Comparison of ENCODE assay signal across 15 cellular contexts in genomic region chr7:12757443-12757842, GRCh38.
DNase-seq lines count a peak whose midpoint lies in the region; ATAC-seq and TF ChIP-seq lines count a peak whose summit lies in the region.
"Had no signal": no experiment of that assay in that cellular context is flagged by ENCODE, and none has a peak within 500 bp of the region (broad histone marks: within the 10 kb centered on the region; RNA-seq: fewer than 3 reads in every experiment).

No MANE protein-coding gene starts in this region.

- H4K20me1 ChIP-seq in fibroblast of lung (ENCODE audit: control insufficient read depth, extremely low read depth, insufficient read depth, low read length): no peaks in the 10 kb centered on the region

- H3K4me1 ChIP-seq in SJSA1 (replicated peaks) (no peaks in the 10 kb centered on the region), fibroblast of lung (ENCODE audit: control insufficient read depth, extremely low read depth, insufficient read depth, low read length) (peaks cover 6% of the 10 kb centered on the region)

- H3K36me3 Mint-ChIP-seq in stimulated activated effector memory CD8-positive, alpha-beta T cell treated with anti-CD3 and anti-CD28 coated beads, Interleukin-12 subunit alpha, Interleukin-12 subunit beta, amount 100 ng/mL, for 72 hours: no peaks in the 10 kb centered on the region

- TF ChIP-seq CTCF in fibroblast of lung (conservative IDR thresholded peaks at IDR 0.05 in 1 of 2, IDR thresholded peaks at IDR 0.05 in 1 of 2; ENCODE audit: low read depth in 1 of 2, low read length in 2 of 2): no peak

- H2AFZ ChIP-seq in fibroblast of lung (ENCODE audit: low read length): no peak overlapping the region

- H3K27me3 ChIP-seq in SJSA1 (replicated peaks) (no peaks in the 10 kb centered on the region), fibroblast of lung (ENCODE audit: control insufficient read depth, insufficient read depth, low read length) (no peaks in the 10 kb centered on the region)
- H3K27me3 ChIP-seq: cardiac muscle cell had no signal

- H3K36me3 ChIP-seq in SJSA1 (no peaks in the 10 kb centered on the region), fibroblast of lung (ENCODE audit: control insufficient read depth, insufficient read depth, low read length) (no peaks in the 10 kb centered on the region)
- H3K36me3 ChIP-seq: cardiac muscle cell had no signal

- H3K4me3 ChIP-seq in SJSA1: no peak overlapping the region
- H3K4me3 ChIP-seq in fibroblast of lung (replicated peaks in 1 of 4; ENCODE audit: control extremely low read depth in 1 of 4, insufficient read depth in 1 of 4, low read depth in 3 of 4, low read length in 4 of 4): no peak overlapping the region
- H3K4me3 ChIP-seq: cardiac muscle cell had no signal

- DNase-seq in GM03348 (ENCODE audit: low spot score) (peak; percentile 82), SJSA1 (ENCODE audit: low read depth in 1 of 2, low spot score in 2 of 2) (peak; percentile 12 to 37), fibroblast of lung (ENCODE audit: low read depth in 2 of 2) (peak; percentile 92 to 95), sciatic nerve (ENCODE audit: low spot score) (no peak), posterior cingulate gyrus (no peak)
- DNase-seq in stimulated activated effector memory CD8-positive, alpha-beta T cell treated with anti-CD3 and anti-CD28 coated beads, Interleukin-12 subunit alpha, Interleukin-12 subunit beta, amount 100 ng/mL, for 72 hours (ENCODE audit: low spot score in 2 of 2): no peak
- DNase-seq: islet precursor cell, NCI-H510A, RPMI8226, substantia nigra, T-helper 9 cell had no signal

- H3K4me1 Mint-ChIP-seq in stimulated activated effector memory CD8-positive, alpha-beta T cell treated with anti-CD3 and anti-CD28 coated beads, Interleukin-12 subunit alpha, Interleukin-12 subunit beta, amount 100 ng/mL, for 72 hours: no peaks in the 10 kb centered on the region

- no peak overlapping the region for H3K9ac ChIP-seq in fibroblast of lung (ENCODE audit: insufficient read depth, low read length)

- no peaks in the 10 kb centered on the region for H3K79me2 ChIP-seq in fibroblast of lung (ENCODE audit: control insufficient read depth, insufficient read depth, low read length)

- no peak overlapping the region for H3K27ac Mint-ChIP-seq in stimulated activated effector memory CD8-positive, alpha-beta T cell treated with anti-CD3 and anti-CD28 coated beads, Interleukin-12 subunit alpha, Interleukin-12 subunit beta, amount 100 ng/mL, for 72 hours
- H3K27ac Mint-ChIP-seq: activated T-helper 1 cell treated with anti-CD3 and anti-CD28 coated beads, Interleukin-12 subunit alpha, Interleukin-12 subunit beta, Interleukin-2, Interleukin-4 antibody, amounts not matched to agents 30 ng/mL and 10 ng/mL and 1 ng/mL, durations not matched to agents 14 hours and 24 hours and 36 hours had no signal

- intact Hi-C loops in sciatic nerve (cut with DNase I) (no loop called here), posterior cingulate gyrus (cut with DNase I) (no loop called here)

- peaks cover 10% of the 10 kb centered on the region for H3K9me3 Mint-ChIP-seq in stimulated activated effector memory CD8-positive, alpha-beta T cell treated with anti-CD3 and anti-CD28 coated beads, Interleukin-12 subunit alpha, Interleukin-12 subunit beta, amount 100 ng/mL, for 72 hours
- H3K9me3 Mint-ChIP-seq: activated T-helper 1 cell treated with anti-CD3 and anti-CD28 coated beads, Interleukin-12 subunit alpha, Interleukin-12 subunit beta, Interleukin-2, Interleukin-4 antibody, amounts not matched to agents 30 ng/mL and 10 ng/mL and 1 ng/mL, durations not matched to agents 14 hours and 24 hours and 36 hours had no signal

- H3K9me3 ChIP-seq in SJSA1 (replicated peaks) (no peaks in the 10 kb centered on the region), fibroblast of lung (ENCODE audit: control insufficient read depth, insufficient read depth, low read depth, low read length) (no peaks in the 10 kb centered on the region)

- H3K4me2 ChIP-seq in fibroblast of lung (ENCODE audit: extremely low read depth, insufficient read depth, low read length): no peak overlapping the region

- H3K27ac ChIP-seq in SJSA1 (no peak overlapping the region), fibroblast of lung (ENCODE audit: insufficient read depth, low read length) (no peak overlapping the region)
- H3K27ac ChIP-seq: cardiac muscle cell had no signal

- no peak overlapping the region for H3K4me3 Mint-ChIP-seq in stimulated activated effector memory CD8-positive, alpha-beta T cell treated with anti-CD3 and anti-CD28 coated beads, Interleukin-12 subunit alpha, Interleukin-12 subunit beta, amount 100 ng/mL, for 72 hours
- H3K4me3 Mint-ChIP-seq: activated T-helper 1 cell treated with anti-CD3 and anti-CD28 coated beads, Interleukin-12 subunit alpha, Interleukin-12 subunit beta, Interleukin-2, Interleukin-4 antibody, amounts not matched to agents 30 ng/mL and 10 ng/mL and 1 ng/mL, durations not matched to agents 14 hours and 24 hours and 36 hours had no signal

- ATAC-seq in sciatic nerve: peak; percentile 56
- ATAC-seq in HG03565 (IDR thresholded peaks at IDR 0.05; ENCODE audit: unreplicated experiment): no peak
- ATAC-seq in stimulated activated effector memory CD8-positive, alpha-beta T cell treated with anti-CD3 and anti-CD28 coated beads, Interleukin-12 subunit alpha, Interleukin-12 subunit beta, amount 100 ng/mL, for 72 hours: no peak
- ATAC-seq in HG03095 (IDR thresholded peaks at IDR 0.05; ENCODE audit: unreplicated experiment): no peak

Comparison
In these comparisons a context has a peak if more than half of its experiments do, and no peak if none do; other contexts are left out.
1. DNase-seq: peak in GM03348 (single experiment), SJSA1 (2 of 2) and fibroblast of lung (2 of 2); none in sciatic nerve (single experiment), posterior cingulate gyrus (0 of 10) and stimulated activated effector memory CD8-positive, alpha-beta T cell treated with anti-CD3 and anti-CD28 coated beads, Interleukin-12 subunit alpha, Interleukin-12 subunit beta, amount 100 ng/mL, for 72 hours (0 of 2).